ENCODE assay signal across 1 cellular context in the genomic region with DNA sequence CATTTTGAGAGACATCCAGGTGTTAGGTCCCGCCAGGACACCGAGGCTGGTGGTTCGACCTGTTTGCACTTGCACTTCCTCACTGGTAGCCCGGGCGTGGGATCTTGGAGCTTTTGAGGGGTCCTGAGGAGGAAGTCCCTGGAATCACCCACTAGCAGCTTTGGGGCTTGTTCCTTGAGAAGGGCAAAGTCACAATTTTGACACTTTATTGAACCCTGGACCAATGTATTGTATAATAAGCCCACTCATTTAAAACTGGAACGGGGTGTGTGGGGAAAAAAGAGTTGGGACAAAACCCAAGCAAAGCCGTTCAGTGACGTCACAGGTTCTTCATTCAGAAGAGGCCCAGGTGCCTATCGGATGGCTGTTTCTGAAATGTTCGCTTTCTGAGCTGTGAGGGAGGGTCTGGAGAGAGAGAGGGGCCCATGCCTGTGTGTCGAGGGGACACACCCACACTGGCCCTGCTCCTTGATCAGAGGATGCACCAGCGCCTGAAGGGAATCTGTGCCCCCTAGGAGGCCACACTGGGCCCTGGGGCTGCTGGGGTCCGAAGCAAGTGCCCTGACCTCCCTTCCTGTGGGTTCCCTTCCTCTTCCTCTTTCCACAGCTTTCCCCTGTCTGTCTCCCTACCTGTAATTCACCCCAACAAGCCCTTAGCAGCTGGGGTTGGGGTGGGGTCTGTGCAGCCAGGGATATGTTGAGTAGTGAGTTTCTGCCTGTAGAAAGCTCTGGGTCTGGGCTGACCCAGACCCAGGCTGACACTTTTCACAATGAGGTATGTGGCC.
TF ChIP-seq lines count a peak whose summit lies in the region.

No MANE protein-coding gene starts in this region.

TF ChIP-seq in GM12878, 131 proteins besides CTCF, POLR2A, EP300 and RAD21 (continued from another document):
- no peak for TF ChIP-seq ASH2L (IDR thresholded peaks at IDR 0.05; ENCODE audit: borderline replicate concordance, low read depth)
- TF ChIP-seq CHD2 (IDR thresholded peaks at IDR 0.05; ENCODE audit: borderline replicate concordance, low read depth, low read length): no peak
- peak; percentile 89 for TF ChIP-seq ATF7 (IDR thresholded peaks at IDR 0.05; ENCODE audit: low read depth)
- TF ChIP-seq ELK1 (IDR thresholded peaks at IDR 0.05; ENCODE audit: low read depth, low read length): no peak
- TF ChIP-seq CREM (IDR thresholded peaks at IDR 0.05; ENCODE audit: low read depth): peak; percentile 55; the same call in 1 of the 2 replicates
- no peak for TF ChIP-seq NR2C2 (IDR thresholded peaks at IDR 0.05; ENCODE audit: borderline replicate concordance, control insufficient read depth, insufficient read length, low read depth)
- TF ChIP-seq ZNF687 (IDR thresholded peaks at IDR 0.05): peak; percentile 35; the same call in 1 of the 2 replicates
